ENCODE assay signal across 1 cellular context in genomic region chr5:170832241-170832640, GRCh38.
TF ChIP-seq lines count a peak whose summit lies in the region.

No MANE protein-coding gene starts in this region.

TF ChIP-seq in GM23338, 12 proteins besides CTCF, POLR2A, EP300 and RAD21:
- no peak for TF ChIP-seq ZNF462 (CRISPR knock-in tag; IDR thresholded peaks at IDR 0.05)
- TF ChIP-seq ZNF331 (CRISPR knock-in tag; IDR thresholded peaks at IDR 0.05; ENCODE audit: low read depth): no peak
- no peak for TF ChIP-seq JUNB (IDR thresholded peaks at IDR 0.05; ENCODE audit: unreplicated experiment)
- no peak for TF ChIP-seq POLR2AphosphoS5 (IDR thresholded peaks at IDR 0.05; ENCODE audit: low read depth)
- no peak for TF ChIP-seq ETS1 (IDR thresholded peaks at IDR 0.05)
- no peak for TF ChIP-seq NANOG (IDR thresholded peaks at IDR 0.05; ENCODE audit: borderline replicate concordance)
- no peak for TF ChIP-seq REST (IDR thresholded peaks at IDR 0.05; ENCODE audit: unreplicated experiment)
- TF ChIP-seq CREB1 (CRISPR knock-in tag; IDR thresholded peaks at IDR 0.05; ENCODE audit: low read depth): no peak
- TF ChIP-seq EZH2phosphoT487 (IDR thresholded peaks at IDR 0.05; ENCODE audit: unreplicated experiment): no peak
- TF ChIP-seq STAT1 (IDR thresholded peaks at IDR 0.05; ENCODE audit: unreplicated experiment): no peak
- TF ChIP-seq ZNF114 (CRISPR knock-in tag; IDR thresholded peaks at IDR 0.05): no peak
- no peak for TF ChIP-seq EZH2 (IDR thresholded peaks at IDR 0.05; ENCODE audit: low read depth, unreplicated experiment)
